1 cellular context compared by ENCODE assay signal in genomic region chr15:74901612-74902063, GRCh38.
TF ChIP-seq lines count a peak whose summit lies in the region.

No MANE protein-coding gene starts in this region.

TF ChIP-seq in A549, 52 proteins besides CTCF, POLR2A, EP300 and RAD21 (continued from another document):
- 0 out of 2 replicates have a peak, but pooled peaks have one; percentile 29 for TF ChIP-seq FOSB (CRISPR knock-in tag; IDR thresholded peaks at IDR 0.05)
